9 cellular contexts compared by ENCODE assay signal in genomic region chr1:6235302-6235680, GRCh38. TPM values are rescaled to one million over a fixed set of nuclear protein-coding genes. Genes with fewer than 3 reads are reported as not detected.
A peak's percentile ranks its signal among the peaks of the same experiment; 100 is the strongest.
DNase-seq lines count a peak whose midpoint lies in the region; ATAC-seq, FAIRE-seq and TF ChIP-seq lines count a peak whose summit lies in the region.
"Had no signal": no experiment of that assay in that cellular context is flagged by ENCODE, and none has a peak within 500 bp of the region (broad histone marks: within the 10 kb centered on the region; RNA-seq: fewer than 3 reads in every experiment).

No MANE protein-coding gene starts in this region.

- no peaks in the 10 kb centered on the region for H3K9me3 ChIP-seq in Peyer's patch
- no peaks in the 10 kb centered on the region for H3K9me3 ChIP-seq in pancreas

- peak; percentile 19 to 86 (median 85) for DNase-seq in Peyer's patch
- no peak for DNase-seq in epithelial cell of proximal tubule (ENCODE audit: low read depth)
- DNase-seq in pancreas, result peak in 4 of 6 donors; percentile 28 to 79 (median 62)
- no peak for DNase-seq in SKM-1 treated with dmso at 0.1 percent for 144 hours (lab: John Stamatoyannopoulos, UW; ENCODE audit: unreplicated experiment)
- no peak for DNase-seq in CD1c-positive myeloid dendritic cell (ENCODE audit: extremely low spot score)
- no peak for DNase-seq in epidermal melanocyte (ENCODE audit: insufficient read length, low spot score)

- peak in 1 of 2 donors; percentile 56 for TF ChIP-seq POLR2A in Peyer's patch (IDR thresholded peaks at IDR 0.05)

- TF ChIP-seq CTCF in C4-2B (conservative IDR thresholded peaks at IDR 0.05) (no peak), Peyer's patch (IDR thresholded peaks at IDR 0.05) (no peak), epithelial cell of proximal tubule (conservative IDR thresholded peaks at IDR 0.05; ENCODE audit: low read depth, low read length) (no peak), pancreas (IDR thresholded peaks at IDR 0.05) (no peak)

- peak overlapping the region; percentile 84 for H3K27ac ChIP-seq in C4-2B
- peak overlapping the region; percentile 75 to 97 (median 78) for H3K27ac ChIP-seq in Peyer's patch
- H3K27ac ChIP-seq in pancreas, result peak overlapping the region in 1 of 4 donors; percentile 11

- no peaks in the 10 kb centered on the region for H3K27me3 ChIP-seq in Peyer's patch
- H3K27me3 ChIP-seq in pancreas, result no peaks in the 10 kb centered on the region

- peaks cover 0 to 13% (median 5%) of the 10 kb centered on the region in 4 donors for H3K4me1 ChIP-seq in Peyer's patch
- H3K4me1 ChIP-seq in pancreas, result peaks cover 0 to 11% (median 8%) of the 10 kb centered on the region in 3 donors

- no peak for FAIRE-seq in pancreas (lab: Jason Lieb, UNC)

- H3K4me3 ChIP-seq in Peyer's patch, result peak overlapping the region; percentile 66 to 99 (median 85)
- H3K4me3 ChIP-seq in epithelial cell of proximal tubule (ENCODE audit: low read depth, low read length), result peak overlapping the region; percentile 95
- H3K4me3 ChIP-seq in pancreas, result peak overlapping the region; percentile 57 to 91 (median 84)

- intact Hi-C loops in pancreas (cut with DNase I), result no loop called here

- WGBS in pancreas, 2 donors, result 0 to 1% methylated on average over 28 to 31 of the region's 31 CpGs

- ATAC-seq in GM21576 (IDR thresholded peaks at IDR 0.05; ENCODE audit: unreplicated experiment) (peak; percentile 31), pancreas (peak in 2 of 4 donors; percentile 15 to 25)

- H3K36me3 ChIP-seq in Peyer's patch (peaks cover 0 to 35% (median 0%) of the 10 kb centered on the region in 3 donors), pancreas (peaks cover 0 to 8% (median 0%) of the 10 kb centered on the region in 3 donors)

RNA-seq across cellular contexts. Expression of gene ICMT, which starts 0.5 kb away (rescaled TPM):
- total RNA-seq in Peyer's patch (100 to 1,000 TPM in 1 of 4 donors, 10 to 100 TPM in 3; 26.4 to 109 (median 63.8) TPM), epithelial cell of proximal tubule (75.0 and 119 TPM in 2 replicates), pancreas (10 to 100 TPM; 13.4 to 26.4 (median 21.5) TPM)
- polyA plus RNA-seq in pancreas, result 10 to 100 TPM in 1 of 2 donors, 1 to 10 TPM in 1; 8.3 to 16.0 TPM

RNA-seq across cellular contexts. Expression of gene HES3, which starts 8.7 kb away (rescaled TPM):
- total RNA-seq in Peyer's patch (not detected), epithelial cell of proximal tubule (not detected in 2 replicates), pancreas (not detected)
- not detected for polyA plus RNA-seq in pancreas
- total RNA-seq: M059J had no signal

RNA-seq across cellular contexts. Expression of gene GPR153, which starts 25.6 kb away (rescaled TPM):
- total RNA-seq in Peyer's patch (100 to 1,000 TPM in 3 of 4 donors, 1 to 10 TPM in 1; 3.3 to 162 (median 121) TPM), epithelial cell of proximal tubule (2.2 and 6.4 TPM in 2 replicates), pancreas (1 to 10 TPM in 2 of 6 donors, under 1 TPM in 4; 0.19 to 5.1 (median 0.78) TPM)
- polyA plus RNA-seq in pancreas, result 1 to 10 TPM in 1 of 2 donors, under 1 TPM in 1; 0.99 to 1.0 TPM

RNA-seq across cellular contexts. Expression of gene RNF207, which starts 29.4 kb away (rescaled TPM):
- total RNA-seq in Peyer's patch, result 100 to 1,000 TPM in 3 of 4 donors, 10 to 100 TPM in 1; 56.9 to 153 (median 118) TPM
- total RNA-seq in epithelial cell of proximal tubule, result 16.9 and 32.1 TPM in 2 replicates
- total RNA-seq in pancreas, result 10 to 100 TPM in 5 of 6 donors, 1 to 10 TPM in 1; 7.1 to 21.6 (median 12.5) TPM
- polyA plus RNA-seq in pancreas, result 10 to 100 TPM; 26.2 to 52.8 TPM

RNA-seq across cellular contexts. Expression of gene RPL22, which starts 35.9 kb away (rescaled TPM):
- 100 to 1,000 TPM in 2 of 4 donors, 10 to 100 TPM in 2; 78.1 to 170 (median 99.0) TPM for total RNA-seq in Peyer's patch
- 202 and 341 TPM in 2 replicates for total RNA-seq in epithelial cell of proximal tubule
- total RNA-seq in pancreas, result 100 to 1,000 TPM; 186 to 264 (median 221) TPM
- polyA plus RNA-seq in pancreas, result 100 to 1,000 TPM; 252 to 378 TPM

Comparison
In these comparisons a context has a peak if more than half of its experiments do, and no peak if none do; other contexts are left out.
1. DNase-seq: peak in Peyer's patch (3 of 3) and pancreas (4 of 6); none in epithelial cell of proximal tubule (single experiment), SKM-1 treated with dmso at 0.1 percent for 144 hours (single experiment), CD1c-positive myeloid dendritic cell (single experiment) and epidermal melanocyte (single experiment).
2. Peak in every context shown above with its lines, with median percentiles within 50 percentile points of each other: H3K4me3 ChIP-seq.